In the genomic region with DNA sequence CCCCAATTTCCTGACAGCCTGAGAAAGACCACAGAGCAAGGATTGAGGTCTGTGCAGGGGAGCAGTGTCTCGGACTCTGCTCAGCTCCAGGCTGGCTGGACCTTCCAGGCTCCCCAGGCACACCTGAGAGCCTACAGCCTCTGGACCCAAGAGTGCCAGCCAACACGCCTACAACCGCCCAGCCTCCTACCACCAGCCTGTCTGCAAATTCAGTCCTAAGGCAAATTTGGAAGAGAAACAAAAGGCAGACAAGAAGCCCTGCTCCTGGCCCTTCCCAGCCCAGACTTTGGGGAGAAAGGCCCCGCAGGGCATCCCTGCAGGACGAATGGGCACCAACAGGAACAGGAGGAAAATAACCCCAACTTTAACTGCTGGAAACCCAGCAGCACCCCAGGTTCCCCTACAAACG, we compare ENCODE assay signal across 8 cellular contexts. TPM values are rescaled to one million over a fixed set of nuclear protein-coding genes. Genes with fewer than 3 reads are reported as not detected.
A peak's percentile ranks its signal among the peaks of the same experiment; 100 is the strongest.
DNase-seq lines count a peak whose midpoint lies in the region; ATAC-seq and TF ChIP-seq lines count a peak whose summit lies in the region.

No MANE protein-coding gene starts in this region.

- H3K4me3 ChIP-seq in ACC112 (ENCODE audit: low read depth, low read length) (peak overlapping the region; percentile 90), KMS-11 (IDR thresholded peaks at IDR 0.05; ENCODE audit: insufficient read depth, low read depth, low read length) (no peak overlapping the region), choroid plexus epithelial cell (ENCODE audit: low read depth, low read length) (peak overlapping the region; percentile 77)

- peaks cover 62% of the 10 kb centered on the region for H3K4me1 Mint-ChIP-seq in mesothelial cell of epicardium

- no peaks in the 10 kb centered on the region for H3K27me3 Mint-ChIP-seq in mesothelial cell of epicardium (ENCODE audit: low read depth)

- H3K4me1 ChIP-seq in ACC112 (ENCODE audit: control insufficient read depth, insufficient read depth, low read length, unreplicated experiment) (peaks cover 11% of the 10 kb centered on the region), KMS-11 (ENCODE audit: low read depth, poor library complexity, severe bottlenecking) (no peaks in the 10 kb centered on the region)

- peaks cover 15% of the 10 kb centered on the region for H3K79me2 ChIP-seq in ACC112 (ENCODE audit: control insufficient read depth, insufficient read depth, low read length, unreplicated experiment)
- H3K79me2 ChIP-seq in KMS-11 (ENCODE audit: insufficient read depth, low read depth): no peaks in the 10 kb centered on the region; the same call in 1 of the 2 replicates

- H4K20me1 ChIP-seq in KMS-11 (ENCODE audit: insufficient read depth): no peaks in the 10 kb centered on the region

- H3K9ac ChIP-seq in KMS-11: no peak overlapping the region

- DNase-seq in choroid plexus epithelial cell (ENCODE audit: low read depth) (no peak), mesothelial cell of epicardium (ENCODE audit: low spot score in 2 of 2, unreplicated experiment in 2 of 2) (peak in 1 of 2 experiments; percentile 37), NCI-H2171 (lab: John Stamatoyannopoulos, UW) (no peak), EL (no peak)

- no peaks in the 10 kb centered on the region for H3K36me3 ChIP-seq in ACC112 (ENCODE audit: insufficient read depth, low read length)
- no peaks in the 10 kb centered on the region for H3K36me3 ChIP-seq in KMS-11 (ENCODE audit: insufficient read depth)

- no peak overlapping the region for H3K27ac ChIP-seq in ACC112 (ENCODE audit: low read depth, low read length)
- H3K27ac ChIP-seq in KMS-11: no peak overlapping the region

- no peaks in the 10 kb centered on the region for H3K9me3 Mint-ChIP-seq in mesothelial cell of epicardium

- H2AFZ ChIP-seq in ACC112 (ENCODE audit: low read length, unreplicated experiment): no peak overlapping the region
- H2AFZ ChIP-seq in KMS-11 (ENCODE audit: low read depth): no peak overlapping the region

- H3K27me3 ChIP-seq in ACC112 (ENCODE audit: insufficient read depth, low read length) (peaks cover 5% of the 10 kb centered on the region; the same call in 1 of the 2 replicates), KMS-11 (ENCODE audit: insufficient read depth, low read depth) (no peaks in the 10 kb centered on the region)

- TF ChIP-seq CTCF in KMS-11 (conservative IDR thresholded peaks at IDR 0.05; ENCODE audit: low read depth, low read length): no peak
- no peak for TF ChIP-seq CTCF in choroid plexus epithelial cell (conservative IDR thresholded peaks at IDR 0.05; ENCODE audit: low read depth, low read length)
- no peak for TF ChIP-seq CTCF in mesothelial cell of epicardium (IDR thresholded peaks at IDR 0.05; ENCODE audit: unreplicated experiment)

- H3K4me3 Mint-ChIP-seq in mesothelial cell of epicardium: peak overlapping the region; percentile 93

- peak overlapping the region; percentile 88 for H3K27ac Mint-ChIP-seq in mesothelial cell of epicardium

- peak overlapping the region; percentile 66; the same call in 1 of the 2 replicates for H3K4me2 ChIP-seq in KMS-11

- ATAC-seq in HG03280 (IDR thresholded peaks at IDR 0.05; ENCODE audit: unreplicated experiment) (no peak), GM19467 (IDR thresholded peaks at IDR 0.05; ENCODE audit: unreplicated experiment) (no peak)

- H3K36me3 Mint-ChIP-seq in mesothelial cell of epicardium: peaks cover 4% of the 10 kb centered on the region

RNA-seq across cellular contexts. Expression of a gene that starts 1.9 kb away (rescaled TPM):
- total RNA-seq in mesothelial cell of epicardium: 139 to 141 TPM (median 141 TPM) in 3 replicates
